Comparison of ENCODE assay signal across 8 cellular contexts in the genomic region with DNA sequence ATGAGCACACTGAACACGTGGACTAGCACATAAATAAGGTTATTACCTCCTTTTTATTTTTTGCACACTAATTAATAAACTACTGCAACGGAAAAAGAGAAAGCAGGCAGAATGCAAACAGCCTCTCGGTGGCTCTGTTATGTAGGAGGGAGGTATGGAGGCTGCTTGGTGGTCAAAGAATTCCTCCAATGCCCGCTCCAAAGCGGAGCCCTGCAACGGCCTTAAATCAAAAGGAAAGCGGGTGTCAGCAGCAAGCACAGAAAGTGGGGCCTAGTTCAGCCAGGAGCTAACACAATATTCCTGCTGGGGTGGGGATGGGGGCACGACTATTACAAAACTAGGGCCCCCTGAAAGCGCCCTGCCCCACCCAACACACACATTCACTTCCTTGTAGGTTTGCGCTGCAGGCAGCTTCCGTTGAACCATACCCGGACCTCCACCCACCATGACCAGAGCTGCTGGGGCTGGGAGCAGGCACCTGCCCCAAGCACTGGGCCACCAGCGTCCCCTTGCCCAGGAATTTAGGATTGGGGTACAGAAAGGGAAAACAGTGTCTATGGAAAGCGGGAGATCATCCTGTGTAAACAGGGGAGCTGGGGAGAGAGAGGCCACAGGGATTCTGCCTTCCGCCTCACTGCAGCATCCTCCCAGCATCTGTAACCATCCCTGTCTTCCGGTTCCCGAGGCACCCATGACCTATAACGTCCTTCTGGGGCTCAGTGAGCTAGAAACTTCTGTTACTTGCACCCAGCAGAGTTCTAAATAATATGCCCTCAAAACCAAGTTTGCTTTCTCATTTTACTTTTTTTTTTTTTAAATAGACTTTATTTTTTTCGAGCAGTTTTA. TPM values are rescaled to one million over a fixed set of nuclear protein-coding genes. Genes with fewer than 3 reads are reported as not detected.
DNase-seq lines count a peak whose midpoint lies in the region; ATAC-seq and TF ChIP-seq lines count a peak whose summit lies in the region.

No MANE protein-coding gene starts in this region.

- no peak for TF ChIP-seq CTCF in activated CD8-positive, alpha-beta T cell treated with anti-CD3 and anti-CD28 coated beads for 36 hours (IDR thresholded peaks at IDR 0.05)

- peak overlapping the region; percentile 71 for H3K4me3 Mint-ChIP-seq in activated CD4-positive, alpha-beta T cell treated with anti-CD3 and anti-CD28 coated beads, Interleukin-2, amount 10 ng/mL, durations not matched to agents 7 days and 5 days
- H3K4me3 Mint-ChIP-seq in activated CD8-positive, alpha-beta T cell treated with anti-CD3 and anti-CD28 coated beads for 36 hours = peak overlapping the region; percentile 73
- H3K4me3 Mint-ChIP-seq in stimulated activated naive CD8-positive, alpha-beta T cell treated with anti-CD3 and anti-CD28 coated beads, Interleukin-15, amount 100 ng/mL, for 72 hours = peak overlapping the region; percentile 82

- no peaks in the 10 kb centered on the region for H3K9me3 Mint-ChIP-seq in activated CD4-positive, alpha-beta T cell treated with anti-CD3 and anti-CD28 coated beads, Interleukin-2, amount 10 ng/mL, durations not matched to agents 7 days and 5 days
- H3K9me3 Mint-ChIP-seq in activated CD8-positive, alpha-beta T cell treated with anti-CD3 and anti-CD28 coated beads for 36 hours = no peaks in the 10 kb centered on the region
- H3K9me3 Mint-ChIP-seq in stimulated activated naive CD8-positive, alpha-beta T cell treated with anti-CD3 and anti-CD28 coated beads, Interleukin-15, amount 100 ng/mL, for 72 hours = no peaks in the 10 kb centered on the region

- CTCF ChIA-PET in activated CD4-positive, alpha-beta T cell treated with anti-CD3 and anti-CD28 coated beads, Interleukin-2, amount 10 ng/mL, durations not matched to agents 7 days and 5 days (lab: Charles Lee) = interaction anchor here (0.6 to 1.0 kb wide), 3 partner anchors 11 to 286 kb away, joined by 3 to 5 read pairs (median 3); no protein-coding TSS in a partner anchor
- CTCF ChIA-PET in activated CD8-positive, alpha-beta T cell treated with anti-CD3 and anti-CD28 coated beads for 36 hours (lab: Charles Lee) = no interaction called here

- H3K27ac Mint-ChIP-seq in activated CD4-positive, alpha-beta T cell treated with anti-CD3 and anti-CD28 coated beads, Interleukin-2, amount 10 ng/mL, durations not matched to agents 7 days and 5 days = peak overlapping the region; percentile 86
- H3K27ac Mint-ChIP-seq in activated CD8-positive, alpha-beta T cell treated with anti-CD3 and anti-CD28 coated beads for 36 hours = peak overlapping the region; percentile 46
- peak overlapping the region in 1 of 2 donors; percentile 57 for H3K27ac Mint-ChIP-seq in stimulated activated naive CD8-positive, alpha-beta T cell treated with anti-CD3 and anti-CD28 coated beads, Interleukin-15, amount 100 ng/mL, for 72 hours

- peak overlapping the region; percentile 39 for H3K4me3 ChIP-seq in iPS-11a (ENCODE audit: low read depth, low read length)

- POLR2A ChIA-PET in activated CD4-positive, alpha-beta T cell treated with anti-CD3 and anti-CD28 coated beads, Interleukin-2, amount 10 ng/mL, durations not matched to agents 7 days and 5 days (lab: Charles Lee) = no interaction called here
- POLR2A ChIA-PET in activated CD8-positive, alpha-beta T cell treated with anti-CD3 and anti-CD28 coated beads for 36 hours (lab: Charles Lee) = no interaction called here

- H3K27me3 Mint-ChIP-seq in activated CD4-positive, alpha-beta T cell treated with anti-CD3 and anti-CD28 coated beads, Interleukin-2, amount 10 ng/mL, durations not matched to agents 7 days and 5 days = no peaks in the 10 kb centered on the region
- H3K27me3 Mint-ChIP-seq in activated CD8-positive, alpha-beta T cell treated with anti-CD3 and anti-CD28 coated beads for 36 hours = no peaks in the 10 kb centered on the region
- no peaks in the 10 kb centered on the region for H3K27me3 Mint-ChIP-seq in stimulated activated naive CD8-positive, alpha-beta T cell treated with anti-CD3 and anti-CD28 coated beads, Interleukin-15, amount 100 ng/mL, for 72 hours

- H3K4me1 Mint-ChIP-seq in activated CD4-positive, alpha-beta T cell treated with anti-CD3 and anti-CD28 coated beads, Interleukin-2, amount 10 ng/mL, durations not matched to agents 7 days and 5 days = peaks cover 13% of the 10 kb centered on the region
- peaks cover 3% of the 10 kb centered on the region for H3K4me1 Mint-ChIP-seq in activated CD8-positive, alpha-beta T cell treated with anti-CD3 and anti-CD28 coated beads for 36 hours (ENCODE audit: low read depth)
- peaks cover 15% of the 10 kb centered on the region for H3K4me1 Mint-ChIP-seq in stimulated activated naive CD8-positive, alpha-beta T cell treated with anti-CD3 and anti-CD28 coated beads, Interleukin-15, amount 100 ng/mL, for 72 hours

- intact Hi-C loops in activated CD8-positive, alpha-beta T cell treated with anti-CD3 and anti-CD28 coated beads for 36 hours (cut with micrococcal nuclease) = loop anchor here (10.0 kb wide), 2 partner anchors 58 to 168 kb away; a partner anchor contains a TSS

- DNase-seq in activated CD4-positive, alpha-beta T cell treated with anti-CD3 and anti-CD28 coated beads, Interleukin-2, amount 10 ng/mL, durations not matched to agents 7 days and 5 days = no peak
- DNase-seq in activated CD4-positive, alpha-beta T cell treated with anti-CD3 and anti-CD28 coated beads for 4 hours = no peak
- peak; percentile 14 for DNase-seq in activated CD8-positive, alpha-beta T cell treated with anti-CD3 and anti-CD28 coated beads for 36 hours
- DNase-seq in stimulated activated naive CD8-positive, alpha-beta T cell treated with anti-CD3 and anti-CD28 coated beads, Interleukin-15, amount 100 ng/mL, for 72 hours = peak; percentile 3 to 14

- no peaks in the 10 kb centered on the region for H3K36me3 Mint-ChIP-seq in activated CD4-positive, alpha-beta T cell treated with anti-CD3 and anti-CD28 coated beads, Interleukin-2, amount 10 ng/mL, durations not matched to agents 7 days and 5 days (ENCODE audit: low read depth)
- no peaks in the 10 kb centered on the region for H3K36me3 Mint-ChIP-seq in activated CD8-positive, alpha-beta T cell treated with anti-CD3 and anti-CD28 coated beads for 36 hours (ENCODE audit: low read depth)

- peak; percentile 38 for ATAC-seq in activated CD8-positive, alpha-beta T cell treated with anti-CD3 and anti-CD28 coated beads for 36 hours
- peak; percentile 31 for ATAC-seq in stimulated activated naive CD8-positive, alpha-beta T cell treated with anti-CD3 and anti-CD28 coated beads, Interleukin-15, amount 100 ng/mL, for 72 hours
- no peak for ATAC-seq in GM21447 (IDR thresholded peaks at IDR 0.05; ENCODE audit: unreplicated experiment)
- no peak for ATAC-seq in HG03571 (IDR thresholded peaks at IDR 0.05; ENCODE audit: unreplicated experiment)
- ATAC-seq in HG03280 (IDR thresholded peaks at IDR 0.05; ENCODE audit: unreplicated experiment) = no peak

RNA-seq across cellular contexts. Expression of a gene that starts 57.1 kb away (rescaled TPM):
- 100 to 1,000 TPM; 181 to 227 TPM for total RNA-seq in activated CD4-positive, alpha-beta T cell treated with anti-CD3 and anti-CD28 coated beads, Interleukin-2, amount 10 ng/mL, durations not matched to agents 7 days and 5 days
- 100 to 1,000 TPM; 172 to 181 TPM for total RNA-seq in activated CD8-positive, alpha-beta T cell treated with anti-CD3 and anti-CD28 coated beads for 36 hours

Comparison
In these comparisons a context has a peak if more than half of its experiments do, and no peak if none do; other contexts are left out.
1. DNase-seq: peak in activated CD8-positive, alpha-beta T cell treated with anti-CD3 and anti-CD28 coated beads for 36 hours (single experiment) and stimulated activated naive CD8-positive, alpha-beta T cell treated with anti-CD3 and anti-CD28 coated beads, Interleukin-15, amount 100 ng/mL, for 72 hours (2 of 2); none in activated CD4-positive, alpha-beta T cell treated with anti-CD3 and anti-CD28 coated beads, Interleukin-2, amount 10 ng/mL, durations not matched to agents 7 days and 5 days (single experiment) and activated CD4-positive, alpha-beta T cell treated with anti-CD3 and anti-CD28 coated beads for 4 hours (0 of 2).
2. ATAC-seq: peak in activated CD8-positive, alpha-beta T cell treated with anti-CD3 and anti-CD28 coated beads for 36 hours (single experiment) and stimulated activated naive CD8-positive, alpha-beta T cell treated with anti-CD3 and anti-CD28 coated beads, Interleukin-15, amount 100 ng/mL, for 72 hours (single experiment); none in GM21447 (single experiment), HG03571 (single experiment) and HG03280 (single experiment).
3. Peak in every context shown above with its lines, with median percentiles within 50 percentile points of each other: H3K4me3 Mint-ChIP-seq.